ENCODE assay signal across 1 cellular context in genomic region chr6:157767757-157768156, GRCh38.
TF ChIP-seq lines count a peak whose summit lies in the region.

No MANE protein-coding gene starts in this region.

TF ChIP-seq in WTC11, 78 proteins besides CTCF, POLR2A, EP300 and RAD21 (continued from another document):
- no peak for TF ChIP-seq USF1 (CRISPR knock-in tag; IDR thresholded peaks at IDR 0.05)
- TF ChIP-seq ZNF396 (CRISPR knock-in tag; IDR thresholded peaks at IDR 0.05; ENCODE audit: borderline replicate concordance): no peak
- no peak for TF ChIP-seq ESRRA (CRISPR knock-in tag; IDR thresholded peaks at IDR 0.05; ENCODE audit: borderline replicate concordance)
